In genomic region chr13:45178349-45179142, GRCh38 we compare ENCODE assay signal across 10 cellular contexts. TPM values are rescaled to one million over a fixed set of nuclear protein-coding genes. Genes with fewer than 3 reads are reported as not detected.
DNase-seq lines count a peak whose midpoint lies in the region; ATAC-seq, FAIRE-seq and TF ChIP-seq lines count a peak whose summit lies in the region.
"Had no signal": no experiment of that assay in that cellular context is flagged by ENCODE, and none has a peak within 500 bp of the region (broad histone marks: within the 10 kb centered on the region; RNA-seq: fewer than 3 reads in every experiment).

No MANE protein-coding gene starts in this region.

- WGBS in GM23248 (ENCODE audit: low coverage in 1 of 2, low lambda C conversion rate in 2 of 2, missing lambda C conversion rate in 2 of 2), 2 experiments, result 79 to 83% methylated on average over 3 of the region's 3 CpGs

- H2AFZ ChIP-seq in GM23248 (no peak overlapping the region), endothelial cell of umbilical vein (ENCODE audit: low read depth, low read length) (no peak overlapping the region), MM.1S (ENCODE audit: low read length) (no peak overlapping the region)

- H3K4me1 ChIP-seq in GM23248 (ENCODE audit: insufficient read depth) (peaks cover 20% of the 10 kb centered on the region), endothelial cell of umbilical vein (ENCODE audit: control insufficient read depth, extremely low read depth, insufficient read depth, low read length) (no peaks in the 10 kb centered on the region), MM.1S (ENCODE audit: low read length) (no peaks in the 10 kb centered on the region)

- DNase-seq in GM23248 (peak; percentile 63), RCC 7860 (ENCODE audit: low spot score) (peak; percentile 84), endothelial cell of umbilical vein (ENCODE audit: low read depth, low spot score) (peak; percentile 46), osteocyte (ENCODE audit: extremely low spot score, unreplicated experiment) (no peak), MM.1S (no peak), posterior vena cava (ENCODE audit: low spot score) (no peak)
- DNase-seq: mammary epithelial cell, NCI-H187 had no signal

- BruUV-seq in endothelial cell of umbilical vein (replicated peaks; lab: Mats Ljungman, UMichigan), result no TSS peak

- H3K9ac ChIP-seq in GM23248 (no peak overlapping the region), endothelial cell of umbilical vein (replicated peaks; ENCODE audit: extremely low read depth, insufficient read depth, low read length) (no peak overlapping the region), MM.1S (ENCODE audit: low read length) (no peak overlapping the region)

- H3K4me3 Mint-ChIP-seq in osteocyte (ENCODE audit: unreplicated experiment), result no peak overlapping the region

- no peaks in the 10 kb centered on the region for H3F3A ChIP-seq in GM23248 (ENCODE audit: insufficient read depth)
- no peaks in the 10 kb centered on the region for H3F3A ChIP-seq in MM.1S (ENCODE audit: insufficient read depth, low read length)

- H3K9me1 ChIP-seq in endothelial cell of umbilical vein (replicated peaks; ENCODE audit: control insufficient read depth, extremely low read depth, insufficient read depth, low read length), result peaks cover 3% of the 10 kb centered on the region

- no peaks in the 10 kb centered on the region for H3K27me3 Mint-ChIP-seq in osteocyte (ENCODE audit: unreplicated experiment)

- no peaks in the 10 kb centered on the region for H3K27me3 ChIP-seq in GM23248 (replicated peaks; ENCODE audit: insufficient read depth)
- H3K27me3 ChIP-seq in endothelial cell of umbilical vein (ENCODE audit: control insufficient read depth in 2 of 2, insufficient read depth in 2 of 2, low read length in 2 of 2), result no peaks in the 10 kb centered on the region
- no peaks in the 10 kb centered on the region for H3K27me3 ChIP-seq in MM.1S (replicated peaks; ENCODE audit: insufficient read depth, low read length)

- no peak for ATAC-seq in GM21526 (IDR thresholded peaks at IDR 0.05; ENCODE audit: low FRiP score, unreplicated experiment)

- CTCF ChIA-PET in endothelial cell of umbilical vein (lab: Charles Lee), result no interaction called here

- H3K27ac Mint-ChIP-seq in osteocyte (ENCODE audit: unreplicated experiment), result peak overlapping the region; percentile 85

- no peak for TF ChIP-seq POLR2A in endothelial cell of umbilical vein (IDR thresholded peaks at IDR 0.05; ENCODE audit: low read depth, low read length)

- H3K9me3 Mint-ChIP-seq in osteocyte (ENCODE audit: unreplicated experiment), result no peaks in the 10 kb centered on the region

- no peak overlapping the region for H3K4me3 ChIP-seq in GM23248
- no peak overlapping the region for H3K4me3 ChIP-seq in endothelial cell of umbilical vein (replicated peaks in 1 of 3; ENCODE audit: insufficient read depth in 1 of 3, low read depth in 1 of 3, low read length in 3 of 3)
- H3K4me3 ChIP-seq in MM.1S (ENCODE audit: low read length), result no peak overlapping the region
- H3K4me3 ChIP-seq: thoracic aorta had no signal

- POLR2A ChIA-PET in endothelial cell of umbilical vein (lab: Charles Lee), result no interaction called here

- H3K27ac ChIP-seq in GM23248, result no peak overlapping the region
- H3K27ac ChIP-seq in endothelial cell of umbilical vein (ENCODE audit: insufficient read depth, low read depth, low read length), result no peak overlapping the region
- H3K27ac ChIP-seq in MM.1S (ENCODE audit: low read length), result no peak overlapping the region
- H3K27ac ChIP-seq: thoracic aorta had no signal

- H3K36me3 ChIP-seq in GM23248 (ENCODE audit: low read depth) (no peaks in the 10 kb centered on the region; the same call in 1 of the 2 replicates), endothelial cell of umbilical vein (ENCODE audit: control insufficient read depth in 2 of 2, extremely low read depth in 1 of 2, insufficient read depth in 2 of 2, low read length in 2 of 2) (no peaks in the 10 kb centered on the region), MM.1S (replicated peaks; ENCODE audit: insufficient read depth, low read length) (no peaks in the 10 kb centered on the region)
- H3K36me3 ChIP-seq: thoracic aorta had no signal

- in situ Hi-C loops in GM23248 (cut with MboI), result no loop called here

- H3K36me3 Mint-ChIP-seq in osteocyte (ENCODE audit: unreplicated experiment), result peaks cover 3% of the 10 kb centered on the region

- no peak for TF ChIP-seq CTCF in endothelial cell of umbilical vein (IDR thresholded peaks at IDR 0.05; ENCODE audit: extremely low read depth in 1 of 2, insufficient read depth in 1 of 2, low read depth in 1 of 2, low read length in 2 of 2)
- no peak for TF ChIP-seq CTCF in osteocyte (IDR thresholded peaks at IDR 0.05)
- TF ChIP-seq CTCF in MM.1S (IDR thresholded peaks at IDR 0.05; ENCODE audit: low read length), result no peak

- H3K79me2 ChIP-seq in GM23248 (ENCODE audit: insufficient read depth) (peaks cover 41% of the 10 kb centered on the region), endothelial cell of umbilical vein (ENCODE audit: control insufficient read depth, insufficient read depth, low read length) (peaks cover 14% of the 10 kb centered on the region), MM.1S (ENCODE audit: low read length) (no peaks in the 10 kb centered on the region)

- H3K4me2 ChIP-seq in GM23248 (ENCODE audit: unreplicated experiment) (no peak overlapping the region), endothelial cell of umbilical vein (ENCODE audit: insufficient read depth, low read length) (no peak overlapping the region), MM.1S (ENCODE audit: low read depth, low read length) (no peak overlapping the region)

- H3K9me3 ChIP-seq in GM23248 (ENCODE audit: low read depth) (no peaks in the 10 kb centered on the region), endothelial cell of umbilical vein (replicated peaks; ENCODE audit: control insufficient read depth, insufficient read depth, low read length) (no peaks in the 10 kb centered on the region), MM.1S (replicated peaks; ENCODE audit: insufficient read depth, low read length) (no peaks in the 10 kb centered on the region)
- H3K9me3 ChIP-seq: thoracic aorta had no signal

- H3K9me2 ChIP-seq in GM23248 (ENCODE audit: insufficient read depth), result no peaks in the 10 kb centered on the region
- H3K9me2 ChIP-seq in MM.1S (replicated peaks; ENCODE audit: insufficient read depth, low read length), result no peaks in the 10 kb centered on the region

- FAIRE-seq in RCC 7860 (lab: Jason Lieb, UNC) (peak; percentile 79), endothelial cell of umbilical vein (lab: Jason Lieb, UNC) (no peak)

- H3K4me1 Mint-ChIP-seq in osteocyte (ENCODE audit: unreplicated experiment), result peaks cover 25% of the 10 kb centered on the region

- H4K20me1 ChIP-seq in GM23248 (ENCODE audit: insufficient read depth) (no peaks in the 10 kb centered on the region), endothelial cell of umbilical vein (replicated peaks; ENCODE audit: control insufficient read depth, extremely low read depth, insufficient read depth, low read length) (no peaks in the 10 kb centered on the region), MM.1S (ENCODE audit: insufficient read depth, low read length) (no peaks in the 10 kb centered on the region)

- dilution Hi-C loops in endothelial cell of umbilical vein (cut with MboI; ENCODE audit: extremely low pct_ligation_motif_present, low sequenced_read_pairs), result no loop called here

- intact Hi-C loops in endothelial cell of umbilical vein (cut with micrococcal nuclease) (no loop called here), posterior vena cava (cut with DNase I) (no loop called here)

TF ChIP-seq in endothelial cell of umbilical vein, 7 proteins besides CTCF, POLR2A, EP300 and RAD21:
- TF ChIP-seq FOS (IDR thresholded peaks at IDR 0.05; ENCODE audit: borderline replicate concordance, insufficient read depth, low read length) (no peak), POLR2AphosphoS5 (IDR thresholded peaks at IDR 0.05; ENCODE audit: insufficient read depth, low read depth, low read length) (no peak), GATA2 (IDR thresholded peaks at IDR 0.05; ENCODE audit: insufficient read depth, insufficient read length, low read depth, low read length) (no peak), EZH2 (IDR thresholded peaks at IDR 0.05; ENCODE audit: borderline replicate concordance, low read depth, low read length, severe bottlenecking) (no peak), JUN (IDR thresholded peaks at IDR 0.05; ENCODE audit: borderline replicate concordance, insufficient read depth, insufficient read length, low read depth) (no peak), MAX (IDR thresholded peaks at IDR 0.05; ENCODE audit: insufficient read depth, insufficient read length) (no peak), MYC (IDR thresholded peaks at IDR 0.05; ENCODE audit: low read depth, low read length) (no peak)

RNA-seq across cellular contexts. Expression of gene KCTD4, which starts 22.3 kb away (rescaled TPM):
- total RNA-seq in GM23248 (2014; rRNA removed; shearing (Covaris generic)), result 0.65 and 2.3 TPM in 2 replicates
- 1.8 and 2.1 TPM in 2 replicates for polyA plus RNA-seq in GM23248 (2016; fragmentation: Nextera tagmentation; extraction: Ambion mirVana)
- not detected in 2 replicates for total RNA-seq in endothelial cell of umbilical vein
- polyA plus RNA-seq in endothelial cell of umbilical vein, result not detected in 2 replicates
- not detected in 2 replicates for polyA plus RNA-seq in endothelial cell of umbilical vein (2011; cell fraction: cytosol; rRNA removed)
- polyA plus RNA-seq in endothelial cell of umbilical vein (2011; cell fraction: nucleus; rRNA removed), result not detected in 2 replicates
- polyA plus RNA-seq in endothelial cell of umbilical vein (2012), result not detected in 2 replicates
- polyA minus RNA-seq in endothelial cell of umbilical vein, result not detected in 2 replicates
- not detected for polyA minus RNA-seq in endothelial cell of umbilical vein (2011; cell fraction: cytosol; rRNA and poly(A)+ RNA removed)
- not detected in 2 replicates for polyA minus RNA-seq in endothelial cell of umbilical vein (2011; cell fraction: nucleus; rRNA and poly(A)+ RNA removed)
- total RNA-seq in osteocyte, result not detected in 2 replicates
- under 1 TPM in 1 of 2 donors, not detected in 1; 0.23 TPM for total RNA-seq in posterior vena cava
- total RNA-seq: thoracic aorta had no signal

RNA-seq across cellular contexts. Expression of gene GTF2F2, which starts 58.2 kb away (rescaled TPM):
- total RNA-seq in GM23248 (2014; rRNA removed; shearing (Covaris generic)), result 23.7 and 25.3 TPM in 2 replicates
- 26.4 and 27.6 TPM in 2 replicates for polyA plus RNA-seq in GM23248 (2016; fragmentation: Nextera tagmentation; extraction: Ambion mirVana)
- 22.7 and 23.6 TPM in 2 replicates for total RNA-seq in endothelial cell of umbilical vein
- polyA plus RNA-seq in endothelial cell of umbilical vein, result 5.0 and 7.5 TPM in 2 replicates
- 12.2 and 13.1 TPM in 2 replicates for polyA plus RNA-seq in endothelial cell of umbilical vein (2011; cell fraction: cytosol; rRNA removed)
- 7.4 and 10.8 TPM in 2 replicates for polyA plus RNA-seq in endothelial cell of umbilical vein (2011; cell fraction: nucleus; rRNA removed)
- polyA plus RNA-seq in endothelial cell of umbilical vein (2012), result 18.4 and 22.3 TPM in 2 replicates
- polyA minus RNA-seq in endothelial cell of umbilical vein, result 3.8 and 4.5 TPM in 2 replicates
- polyA minus RNA-seq in endothelial cell of umbilical vein (2011; cell fraction: cytosol; rRNA and poly(A)+ RNA removed), result 7.7 TPM
- 12.5 and 12.7 TPM in 2 replicates for polyA minus RNA-seq in endothelial cell of umbilical vein (2011; cell fraction: nucleus; rRNA and poly(A)+ RNA removed)
- 14.1 and 15.6 TPM in 2 replicates for total RNA-seq in osteocyte
- total RNA-seq in posterior vena cava, result 10 to 100 TPM; 13.0 to 15.9 TPM

Comparison
In these comparisons a context has a peak if more than half of its experiments do, and no peak if none do; other contexts are left out.
1. DNase-seq: peak in GM23248 (single experiment), RCC 7860 (single experiment) and endothelial cell of umbilical vein (single experiment); none in osteocyte (single experiment), MM.1S (single experiment) and posterior vena cava (single experiment).